In the genomic region with DNA sequence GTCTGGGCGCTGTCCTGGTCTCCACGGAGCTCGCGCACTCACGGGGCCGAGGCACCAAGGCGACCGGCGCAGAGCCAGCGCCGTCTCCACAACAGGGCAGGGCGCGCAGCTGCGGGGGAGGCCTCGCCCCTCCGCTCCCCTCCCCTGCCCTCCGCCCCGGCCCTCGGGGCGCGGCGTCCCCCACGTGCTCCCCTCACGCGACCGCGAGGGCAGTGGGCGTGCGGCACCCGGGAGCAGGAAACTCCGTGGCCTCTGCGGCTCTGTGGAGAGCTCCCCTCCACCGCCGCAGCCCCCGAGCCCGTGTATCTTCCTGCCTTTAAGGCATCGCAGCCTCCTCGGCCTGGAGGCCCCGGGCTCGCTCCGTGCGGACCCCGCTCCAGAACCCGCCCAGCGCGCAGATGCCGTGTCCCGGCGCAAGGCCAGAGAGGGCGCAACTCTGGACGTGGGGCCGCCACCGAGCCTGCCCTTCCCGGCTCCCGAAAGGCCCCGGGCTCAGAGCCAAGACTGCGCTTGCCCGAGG, we compare ENCODE assay signal across 8 cellular contexts. TPM values are rescaled to one million over a fixed set of nuclear protein-coding genes. Genes with fewer than 3 reads are reported as not detected.
A peak's percentile ranks its signal among the peaks of the same experiment; 100 is the strongest.
DNase-seq lines count a peak whose midpoint lies in the region; ATAC-seq, FAIRE-seq and TF ChIP-seq lines count a peak whose summit lies in the region.

No MANE protein-coding gene starts in this region.

- TF ChIP-seq POLR2A in GM12878 (IDR thresholded peaks at IDR 0.05; ENCODE audit: low read depth, low read length) = no peak

- H3K9ac ChIP-seq in ES-I3 (ENCODE audit: low read depth, low read length) (peak overlapping the region; percentile 94), HUES6 (ENCODE audit: low read length) (peak overlapping the region; percentile 93), GM12878 (ENCODE audit: control insufficient read depth, insufficient read depth, low read length) (peak overlapping the region; percentile 68), iPS-18a (ENCODE audit: low read length) (peak overlapping the region; percentile 77)

- peak overlapping the region; percentile 89; the same call in 1 of the 2 replicates for H3K27ac ChIP-seq in HUES6 (ENCODE audit: low read depth, low read length)
- H3K27ac ChIP-seq in GM12878 (ENCODE audit: control insufficient read depth, insufficient read depth) = peak overlapping the region; percentile 83
- H3K27ac ChIP-seq in iPS-18a (ENCODE audit: low read length) = peak overlapping the region; percentile 14
- peak overlapping the region; percentile 94 to 99 (median 96) for H3K27ac ChIP-seq in skin epidermis

- RAD21 ChIA-PET in GM12878 (lab: Charles Lee; ENCODE audit: unreplicated experiment) = interaction anchor here (0.9 to 2.2 kb wide), 12 partner anchors 14 to 122 kb away, joined by 3 to 13 read pairs (median 4); a partner anchor contains a TSS

- H3K4me2 ChIP-seq in GM12878 (ENCODE audit: control insufficient read depth, insufficient read depth) = peak overlapping the region; percentile 77

- no peak for FAIRE-seq in GM12878 (lab: Jason Lieb, UNC)

- WGBS in GM12878 (ENCODE audit: insufficient coverage, insufficient replicate concordance, low lambda C conversion rate, missing lambda C conversion rate) = under 1% methylated on average over 34 of the region's 58 CpGs

- H3K4me1 ChIP-seq in ES-I3 (ENCODE audit: insufficient read depth, low read length) (peaks cover 30% of the 10 kb centered on the region; the same call in 1 of the 2 replicates), HUES6 (ENCODE audit: control insufficient read depth, insufficient read depth, low read length) (peaks cover 54% of the 10 kb centered on the region), GM12878 (ENCODE audit: control insufficient read depth, insufficient read depth, low read length) (peaks cover 42% of the 10 kb centered on the region), iPS-18a (ENCODE audit: control insufficient read depth, low read depth, low read length) (peaks cover 12% of the 10 kb centered on the region)

- H3K79me2 ChIP-seq in GM12878 (ENCODE audit: control insufficient read depth, insufficient read depth, low read length) = peaks cover 30% of the 10 kb centered on the region

- H3K36me3 ChIP-seq in ES-I3 (ENCODE audit: insufficient read depth, low read length) (peaks cover 12% of the 10 kb centered on the region), HUES6 (ENCODE audit: control insufficient read depth, insufficient read depth, low read length) (peaks cover 21% of the 10 kb centered on the region), GM12878 (ENCODE audit: control insufficient read depth in 2 of 2, insufficient read depth in 2 of 2, low read length in 1 of 2) (peaks cover 8 to 14% of the 10 kb centered on the region in 2 experiments), iPS-18a (ENCODE audit: control insufficient read depth, low read depth, low read length) (peaks cover 18% of the 10 kb centered on the region)

- ATAC-seq in GM21515 (IDR thresholded peaks at IDR 0.05; ENCODE audit: unreplicated experiment) (peak; percentile 23), GM12878 (peak; percentile 61)

- no peak for TF ChIP-seq EP300 in GM12878 (IDR thresholded peaks at IDR 0.05; ENCODE audit: borderline replicate concordance in 1 of 2, control insufficient read depth in 1 of 2, low read depth in 2 of 2, low read length in 2 of 2)

- H3K27me3 Mint-ChIP-seq in T-helper 1 cell treated with Interleukin-12 subunit alpha and Interleukin-12 subunit beta and Interleukin-4 antibody, amounts not matched to agents 30 μg/mL and 1 μg/mL, for 36 hours (ENCODE audit: low read depth) = no peaks in the 10 kb centered on the region

- H3K36me3 Mint-ChIP-seq in T-helper 1 cell treated with Interleukin-12 subunit alpha and Interleukin-12 subunit beta and Interleukin-4 antibody, amounts not matched to agents 30 μg/mL and 1 μg/mL, for 36 hours (ENCODE audit: low read depth) = peaks cover 24% of the 10 kb centered on the region

- POLR2A ChIA-PET in GM12878 (lab: Charles Lee) = interaction anchor here (0.5 to 9.2 kb wide), 29 partner anchors 10 to 361 kb away, joined by 3 to 112 read pairs (median 5); a partner anchor contains a TSS

- H3K4me3 ChIP-seq in HUES6 (ENCODE audit: low read depth, low read length) (peak overlapping the region; percentile 83), GM12878 (peak overlapping the region; percentile 76), iPS-18a (ENCODE audit: low read length) (peak overlapping the region; percentile 80), skin epidermis (peak overlapping the region; percentile 58 to 90 (median 79))

- in situ Hi-C loops in GM12878 (cut with MboI) = no loop called here

- no peaks in the 10 kb centered on the region for H3K9me3 ChIP-seq in ES-I3 (ENCODE audit: control insufficient read depth, insufficient read depth, low read length)
- no peaks in the 10 kb centered on the region for H3K9me3 ChIP-seq in HUES6 (ENCODE audit: control insufficient read depth, insufficient read depth, low read depth, low read length)
- H3K9me3 ChIP-seq in GM12878 (replicated peaks; ENCODE audit: control insufficient read depth, insufficient read depth, low read length) = no peaks in the 10 kb centered on the region
- no peaks in the 10 kb centered on the region for H3K9me3 ChIP-seq in iPS-18a (ENCODE audit: control insufficient read depth, low read depth, low read length)

- SMC1A ChIA-PET in GM12878 (lab: Charles Lee; ENCODE audit: uncharacterized antibody, unreplicated experiment) = interaction anchor here (0.7 to 1.7 kb wide), 6 partner anchors 13 to 154 kb away, joined by 3 to 6 read pairs (median 3); a partner anchor contains a TSS

- peaks cover 23% of the 10 kb centered on the region for H3K4me1 Mint-ChIP-seq in T-helper 1 cell treated with Interleukin-12 subunit alpha and Interleukin-12 subunit beta and Interleukin-4 antibody, amounts not matched to agents 30 μg/mL and 1 μg/mL, for 36 hours (ENCODE audit: low read depth)

- H3K4me3 Mint-ChIP-seq in T-helper 1 cell treated with Interleukin-12 subunit alpha and Interleukin-12 subunit beta and Interleukin-4 antibody, amounts not matched to agents 30 μg/mL and 1 μg/mL, for 36 hours = peak overlapping the region; percentile 75

- H3K9me3 Mint-ChIP-seq in T-helper 1 cell treated with Interleukin-12 subunit alpha and Interleukin-12 subunit beta and Interleukin-4 antibody, amounts not matched to agents 30 μg/mL and 1 μg/mL, for 36 hours = no peaks in the 10 kb centered on the region

- peak in 2 of 3 experiments; percentile 14 to 23; a peak in 2 of 6 replicates for TF ChIP-seq CTCF in GM12878 (IDR thresholded peaks at IDR 0.05 in 2 of 3, conservative IDR thresholded peaks at IDR 0.05 in 1 of 3; ENCODE audit: control insufficient read depth in 2 of 3, extremely low read depth in 1 of 3, insufficient read depth in 1 of 3, low read depth in 3 of 3, low read length in 3 of 3)

- CTCF ChIA-PET in GM12878 (lab: Yijun Ruan, JAX) = interaction anchor here (0.6 to 5.3 kb wide), 13 partner anchors 12 to 205 kb away, joined by 3 to 52 read pairs (median 4); a partner anchor contains a TSS

- no peaks in the 10 kb centered on the region for H3K27me3 ChIP-seq in HUES6 (ENCODE audit: control insufficient read depth, insufficient read depth, low read length)
- no peaks in the 10 kb centered on the region for H3K27me3 ChIP-seq in GM12878 (replicated peaks in 1 of 2; ENCODE audit: control insufficient read depth in 2 of 2, insufficient read depth in 2 of 2, low read length in 1 of 2)
- no peaks in the 10 kb centered on the region for H3K27me3 ChIP-seq in iPS-18a (ENCODE audit: control insufficient read depth, insufficient read depth, low read length)

- intact Hi-C loops in GM12878 (cut with micrococcal nuclease; ENCODE audit: unreplicated experiment) = no loop called here

- TF ChIP-seq RAD21 in GM12878 (IDR thresholded peaks at IDR 0.05; ENCODE audit: insufficient read depth, low read depth, low read length) = no peak

- H4K20me1 ChIP-seq in GM12878 (ENCODE audit: control insufficient read depth, insufficient read depth) = peaks cover 4% of the 10 kb centered on the region; the same call in 1 of the 2 replicates

- DNase-seq in GM12878 (ENCODE audit: low read depth, low spot score) = no peak
- no peak for DNase-seq in iPS-NIHi11 (ENCODE audit: low spot score)

- peak overlapping the region; percentile 75 for H2AFZ ChIP-seq in GM12878 (ENCODE audit: control insufficient read depth, low read depth, low read length)

- H3K27ac Mint-ChIP-seq in T-helper 1 cell treated with Interleukin-12 subunit alpha and Interleukin-12 subunit beta and Interleukin-4 antibody, amounts not matched to agents 30 μg/mL and 1 μg/mL, for 36 hours = peak overlapping the region; percentile 45

- BruUV-seq in GM12878 (replicated peaks; lab: Mats Ljungman, UMichigan) = TSS peak; percentile 77

RNA-seq across cellular contexts. Expression of a gene that starts 0.7 kb away (rescaled TPM):
- 45.3 and 50.1 TPM in 2 replicates for total RNA-seq in GM12878 (2013; cell fraction: nucleolus; rRNA removed)
- total RNA-seq in GM12878 (2014; rRNA removed) (203 and 255 TPM in 2 replicates), GM12878 (2014; rRNA removed; fragmentation: Illumina TruSeq; extraction: Trizol) (168 and 187 TPM in 2 replicates), GM12878 (2021) (348 and 365 TPM in 2 replicates)
- polyA plus RNA-seq in GM12878 (2011; ENCODE audit: low read depth) = 59.8 TPM
- polyA plus RNA-seq in GM12878 (2011; rRNA removed) (65.9 and 204 TPM in 2 replicates), GM12878 (2014; fragmentation: Illumina TruSeq; extraction: Trizol) (122 and 254 TPM in 2 replicates), GM12878 (2014; fragmentation: Nextera tagmentation; extraction: Ambion mirVana) (10 to 100 TPM; 23.0 to 63.2 TPM), GM12878 (2014; rRNA removed) (403 and 485 TPM in 2 replicates), GM12878 (2016; fragmentation: Nextera tagmentation; extraction: Ambion mirVana) (100 to 1,000 TPM; 521 to 532 TPM)
- 277 and 441 TPM in 2 replicates for polyA plus RNA-seq in GM12878 (2011; cell fraction: cytosol; rRNA removed)
- 263 and 420 TPM in 2 replicates for polyA plus RNA-seq in GM12878 (2011; cell fraction: nucleus; rRNA removed)
- polyA plus RNA-seq in GM12878 (2012) = 147 and 170 TPM in 2 replicates
- 156 and 212 TPM in 2 replicates for polyA minus RNA-seq in GM12878 (2011; rRNA and poly(A)+ RNA removed)
- polyA minus RNA-seq in GM12878 (2011; cell fraction: cytosol; rRNA and poly(A)+ RNA removed) = 91.5 and 119 TPM in 2 replicates
- polyA minus RNA-seq in GM12878 (2011; cell fraction: nucleus; rRNA and poly(A)+ RNA removed) = 95.1 and 128 TPM in 2 replicates

RNA-seq across cellular contexts. Expression of a gene that starts 9.7 kb away (rescaled TPM):
- not detected in 2 replicates for total RNA-seq in GM12878 (2013; cell fraction: nucleolus; rRNA removed)
- total RNA-seq in GM12878 (2014; rRNA removed) = not detected in 2 replicates
- total RNA-seq in GM12878 (2014; rRNA removed; fragmentation: Illumina TruSeq; extraction: Trizol) = not detected in 2 replicates
- total RNA-seq in GM12878 (2021) = not detected in 2 replicates
- polyA plus RNA-seq in GM12878 (2011; ENCODE audit: low read depth) = not detected
- not detected in 2 replicates for polyA plus RNA-seq in GM12878 (2011; rRNA removed)
- polyA plus RNA-seq in GM12878 (2011; cell fraction: cytosol; rRNA removed) = not detected in 2 replicates
- polyA plus RNA-seq in GM12878 (2011; cell fraction: nucleus; rRNA removed) = 0.09 TPM in 2 replicates
- not detected in 2 replicates for polyA plus RNA-seq in GM12878 (2012)
- not detected in 2 replicates for polyA plus RNA-seq in GM12878 (2014; fragmentation: Illumina TruSeq; extraction: Trizol)
- not detected for polyA plus RNA-seq in GM12878 (2014; fragmentation: Nextera tagmentation; extraction: Ambion mirVana)
- polyA plus RNA-seq in GM12878 (2014; rRNA removed) = not detected in 2 replicates
- polyA plus RNA-seq in GM12878 (2016; fragmentation: Nextera tagmentation; extraction: Ambion mirVana) = not detected
- not detected in 2 replicates for polyA minus RNA-seq in GM12878 (2011; rRNA and poly(A)+ RNA removed)
- polyA minus RNA-seq in GM12878 (2011; cell fraction: cytosol; rRNA and poly(A)+ RNA removed) = not detected in 2 replicates
- polyA minus RNA-seq in GM12878 (2011; cell fraction: nucleus; rRNA and poly(A)+ RNA removed) = not detected in 2 replicates

RNA-seq across cellular contexts. Expression of a gene that starts 10.7 kb away (rescaled TPM):
- total RNA-seq in GM12878 (2013; cell fraction: nucleolus; rRNA removed) = not detected in 2 replicates
- not detected in 2 replicates for total RNA-seq in GM12878 (2014; rRNA removed)
- total RNA-seq in GM12878 (2014; rRNA removed; fragmentation: Illumina TruSeq; extraction: Trizol) = not detected in 2 replicates
- not detected in 2 replicates for total RNA-seq in GM12878 (2021)
- polyA plus RNA-seq in GM12878 (2011; ENCODE audit: low read depth) = not detected
- polyA plus RNA-seq in GM12878 (2011; rRNA removed) = not detected in 2 replicates
- polyA plus RNA-seq in GM12878 (2011; cell fraction: cytosol; rRNA removed) = not detected in 2 replicates
- polyA plus RNA-seq in GM12878 (2011; cell fraction: nucleus; rRNA removed) = 0.12 TPM in 1 of 2 replicates, not detected in the other
- polyA plus RNA-seq in GM12878 (2012) = 0.28 and 0.80 TPM in 2 replicates
- not detected in 2 replicates for polyA plus RNA-seq in GM12878 (2014; fragmentation: Illumina TruSeq; extraction: Trizol)
- polyA plus RNA-seq in GM12878 (2014; fragmentation: Nextera tagmentation; extraction: Ambion mirVana) = not detected
- not detected in 2 replicates for polyA plus RNA-seq in GM12878 (2014; rRNA removed)
- not detected for polyA plus RNA-seq in GM12878 (2016; fragmentation: Nextera tagmentation; extraction: Ambion mirVana)
- not detected in 2 replicates for polyA minus RNA-seq in GM12878 (2011; rRNA and poly(A)+ RNA removed)
- not detected in 2 replicates for polyA minus RNA-seq in GM12878 (2011; cell fraction: cytosol; rRNA and poly(A)+ RNA removed)
- polyA minus RNA-seq in GM12878 (2011; cell fraction: nucleus; rRNA and poly(A)+ RNA removed) = not detected in 2 replicates

RNA-seq across cellular contexts. Expression of a gene that starts 13.1 kb away (rescaled TPM):
- total RNA-seq in GM12878 (2013; cell fraction: nucleolus; rRNA removed) = 0.42 TPM in 1 of 2 replicates, not detected in the other
- total RNA-seq in GM12878 (2014; rRNA removed) (not detected in 2 replicates), GM12878 (2014; rRNA removed; fragmentation: Illumina TruSeq; extraction: Trizol) (not detected in 2 replicates), GM12878 (2021) (not detected in 2 replicates)
- polyA plus RNA-seq in GM12878 (2011; ENCODE audit: low read depth) = not detected
- polyA plus RNA-seq in GM12878 (2011; rRNA removed) (not detected in 2 replicates), GM12878 (2014; fragmentation: Illumina TruSeq; extraction: Trizol) (not detected in 2 replicates), GM12878 (2014; fragmentation: Nextera tagmentation; extraction: Ambion mirVana) (not detected), GM12878 (2014; rRNA removed) (not detected in 2 replicates), GM12878 (2016; fragmentation: Nextera tagmentation; extraction: Ambion mirVana) (not detected)
- polyA plus RNA-seq in GM12878 (2011; cell fraction: cytosol; rRNA removed) = 0.03 TPM in 1 of 2 replicates, not detected in the other
- polyA plus RNA-seq in GM12878 (2011; cell fraction: nucleus; rRNA removed) = 0.25 and 0.32 TPM in 2 replicates
- polyA plus RNA-seq in GM12878 (2012) = 0.10 and 0.22 TPM in 2 replicates
- polyA minus RNA-seq in GM12878 (2011; rRNA and poly(A)+ RNA removed) = not detected in 2 replicates
- not detected in 2 replicates for polyA minus RNA-seq in GM12878 (2011; cell fraction: cytosol; rRNA and poly(A)+ RNA removed)
- polyA minus RNA-seq in GM12878 (2011; cell fraction: nucleus; rRNA and poly(A)+ RNA removed) = 0.24 and 0.38 TPM in 2 replicates

RNA-seq across cellular contexts. Expression of a gene that starts 14.7 kb away (rescaled TPM):
- total RNA-seq in GM12878 (2013; cell fraction: nucleolus; rRNA removed) = 13.6 and 13.9 TPM in 2 replicates
- 34.0 and 39.3 TPM in 2 replicates for total RNA-seq in GM12878 (2014; rRNA removed)
- 14.6 and 16.1 TPM in 2 replicates for total RNA-seq in GM12878 (2014; rRNA removed; fragmentation: Illumina TruSeq; extraction: Trizol)
- 61.2 and 63.4 TPM in 2 replicates for total RNA-seq in GM12878 (2021)
- 12.6 TPM for polyA plus RNA-seq in GM12878 (2011; ENCODE audit: low read depth)
- 11.9 and 22.6 TPM in 2 replicates for polyA plus RNA-seq in GM12878 (2011; rRNA removed)
- polyA plus RNA-seq in GM12878 (2011; cell fraction: cytosol; rRNA removed) = 44.0 and 53.0 TPM in 2 replicates
- 52.1 and 64.2 TPM in 2 replicates for polyA plus RNA-seq in GM12878 (2011; cell fraction: nucleus; rRNA removed)
- 32.6 and 37.0 TPM in 2 replicates for polyA plus RNA-seq in GM12878 (2012)
- 5.0 and 18.2 TPM in 2 replicates for polyA plus RNA-seq in GM12878 (2014; fragmentation: Illumina TruSeq; extraction: Trizol)
- under 1 TPM; 0.19 to 0.68 TPM for polyA plus RNA-seq in GM12878 (2014; fragmentation: Nextera tagmentation; extraction: Ambion mirVana)
- 41.1 and 45.3 TPM in 2 replicates for polyA plus RNA-seq in GM12878 (2014; rRNA removed)
- 10 to 100 TPM; 40.3 to 42.4 TPM for polyA plus RNA-seq in GM12878 (2016; fragmentation: Nextera tagmentation; extraction: Ambion mirVana)
- polyA minus RNA-seq in GM12878 (2011; rRNA and poly(A)+ RNA removed) = 21.6 and 47.4 TPM in 2 replicates
- 18.4 and 20.5 TPM in 2 replicates for polyA minus RNA-seq in GM12878 (2011; cell fraction: cytosol; rRNA and poly(A)+ RNA removed)
- polyA minus RNA-seq in GM12878 (2011; cell fraction: nucleus; rRNA and poly(A)+ RNA removed) = 7.5 and 13.3 TPM in 2 replicates

Comparison
In these comparisons a context has a peak if more than half of its experiments do, and no peak if none do; other contexts are left out.
1. H3K27ac ChIP-seq: peak in every context shown above with its lines; median percentile 96 in skin epidermis; 89 in HUES6; 83 in GM12878; 14 in iPS-18a.